In genomic region chr11:88418508-88418907, GRCh38 we compare ENCODE assay signal across 17 cellular contexts.
DNase-seq lines count a peak whose midpoint lies in the region; ATAC-seq, FAIRE-seq and TF ChIP-seq lines count a peak whose summit lies in the region.
"Had no signal": no experiment of that assay in that cellular context is flagged by ENCODE, and none has a peak within 500 bp of the region (broad histone marks: within the 10 kb centered on the region; RNA-seq: fewer than 3 reads in every experiment).

No MANE protein-coding gene starts in this region.

- no peak for TF ChIP-seq CTCF in foreskin keratinocyte (conservative IDR thresholded peaks at IDR 0.05)
- TF ChIP-seq CTCF in GM13977 (IDR thresholded peaks at IDR 0.05; ENCODE audit: extremely low read depth, insufficient read depth, missing control alignments): no peak

- peak; percentile 62 for DNase-seq in DMS153 treated with DMSO at 0.1 percent for 48 hours (lab: John Stamatoyannopoulos, UW; ENCODE audit: unreplicated experiment)
- DNase-seq in HT-29 (ENCODE audit: low spot score): peak; percentile 16
- DNase-seq in NCI-H510A treated with DMSO at 0.1 percent for 48 hours (lab: John Stamatoyannopoulos, UW): peak; percentile 76
- DNase-seq in foreskin keratinocyte: peak in 1 of 2 donors; percentile 40
- no peak for DNase-seq in frontal cortex (ENCODE audit: low spot score in 2 of 2)
- DNase-seq in GM13977 (ENCODE audit: low spot score): no peak
- DNase-seq: BE2C, gastrocnemius medialis, kidney glomerular epithelial cell, NCI-H1930 had no signal

- peak overlapping the region; percentile 99 for H3K27ac ChIP-seq in foreskin keratinocyte
- H3K27ac ChIP-seq: gastrocnemius medialis, right atrium auricular region, thoracic aorta had no signal

- in situ Hi-C loops in GM13977 (cut with MboI; ENCODE audit: low pct_unique_long_range_greater_than_20kb, low sequenced_read_pairs, unreplicated experiment): no loop called here

- ATAC-seq in foreskin keratinocyte: no peak
- no peak for ATAC-seq in GM21390 (IDR thresholded peaks at IDR 0.05; ENCODE audit: unreplicated experiment)
- ATAC-seq in GM18498 (IDR thresholded peaks at IDR 0.05; ENCODE audit: unreplicated experiment): no peak
- ATAC-seq: gastrocnemius medialis; stimulated activated effector memory CD8-positive, alpha-beta T cell treated with anti-CD3 and anti-CD28 coated beads, Interleukin-12 subunit alpha, Interleukin-12 subunit beta, amount 100 ng/mL, for 72 hours had no signal

- peaks cover 44% of the 10 kb centered on the region for H3K4me1 ChIP-seq in foreskin keratinocyte
- H3K4me1 ChIP-seq: BE2C had no signal

- FAIRE-seq in frontal cortex (lab: Jason Lieb, UNC): no peak
- FAIRE-seq: astrocyte, colon had no signal

- H3K27me3 ChIP-seq in foreskin keratinocyte: no peaks in the 10 kb centered on the region
- H3K27me3 ChIP-seq: BE2C, gastrocnemius medialis, right atrium auricular region had no signal

Comparison
In these comparisons a context has a peak if more than half of its experiments do, and no peak if none do; other contexts are left out.
1. DNase-seq: peak in DMS153 treated with DMSO at 0.1 percent for 48 hours (single experiment), HT-29 (single experiment) and NCI-H510A treated with DMSO at 0.1 percent for 48 hours (single experiment); none in frontal cortex (0 of 2) and GM13977 (single experiment).